Comparison of ENCODE assay signal across 19 cellular contexts in the genomic region with DNA sequence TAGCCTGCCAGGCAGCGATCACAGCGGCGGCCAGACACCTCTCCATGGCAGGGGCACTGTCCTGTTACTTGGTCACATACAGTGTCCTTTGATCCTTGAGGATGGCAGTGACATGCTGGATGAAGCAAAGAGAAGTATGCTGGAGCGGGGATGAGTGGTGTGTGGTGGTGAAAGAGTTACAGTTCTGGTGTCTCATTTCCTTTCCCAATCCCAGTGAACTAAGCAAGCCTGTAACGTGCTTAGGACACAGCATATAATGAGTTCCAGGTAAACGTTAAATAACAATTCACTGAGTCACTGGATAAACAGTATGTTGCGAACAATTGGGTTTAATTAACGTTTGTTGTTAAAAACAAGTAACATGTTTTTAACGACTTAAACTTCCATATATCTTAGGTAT.
"Had no signal": no experiment of that assay in that cellular context is flagged by ENCODE, and none has a peak within 500 bp of the region (broad histone marks: within the 10 kb centered on the region; RNA-seq: fewer than 3 reads in every experiment).

No MANE protein-coding gene starts in this region.

- DNase-seq: activated CD4-positive, alpha-beta memory T cell treated with anti-CD3 and anti-CD28 coated beads, Interleukin-2, amount 10 ng/mL, durations not matched to agents 7 days and 5 days; activated CD4-positive, alpha-beta T cell treated with anti-CD3 and anti-CD28 coated beads for 36 hours; activated naive CD8-positive, alpha-beta T cell treated with anti-CD3 and anti-CD28 coated beads, Interleukin-2, amount 50 U/mL, for 24 hours; glutamatergic neuron; left colon; mucosa of descending colon; naive thymus-derived CD8-positive, alpha-beta T cell; occipital lobe; stimulated activated CD4-positive, alpha-beta T cell treated with anti-CD3 and anti-CD28 coated beads, Interleukin-12 subunit alpha, Interleukin-12 subunit beta, amount 100 ng/mL, for 4 hours; stimulated activated naive CD4-positive, alpha-beta T cell; substantia nigra; T-helper 1 cell; WERI-Rb-1 had no signal

- H3K4me1 ChIP-seq: ascending aorta, prostate gland had no signal

- FAIRE-seq: colon had no signal

- H3K9me3 ChIP-seq: ascending aorta, mucosa of descending colon, prostate gland had no signal

- ATAC-seq: activated CD4-positive, alpha-beta T cell treated with anti-CD3 and anti-CD28 coated beads for 36 hours; activated naive CD8-positive, alpha-beta T cell treated with anti-CD3 and anti-CD28 coated beads, Interleukin-2, amount 50 U/mL, for 24 hours; left colon; mucosa of descending colon; naive thymus-derived CD8-positive, alpha-beta T cell had no signal

- H3K27me3 ChIP-seq: ascending aorta, cardiac muscle cell had no signal

- H3K36me3 ChIP-seq: ascending aorta, cardiac muscle cell, prostate gland, WERI-Rb-1 had no signal

- H3K27ac ChIP-seq: ascending aorta, cardiac muscle cell, epithelial cell of prostate, prostate gland, WERI-Rb-1 had no signal

- H3K4me3 ChIP-seq: ascending aorta, cardiac muscle cell, lung, mucosa of descending colon, prostate gland had no signal
